Comparison of ENCODE assay signal across 14 cellular contexts in the genomic region with DNA sequence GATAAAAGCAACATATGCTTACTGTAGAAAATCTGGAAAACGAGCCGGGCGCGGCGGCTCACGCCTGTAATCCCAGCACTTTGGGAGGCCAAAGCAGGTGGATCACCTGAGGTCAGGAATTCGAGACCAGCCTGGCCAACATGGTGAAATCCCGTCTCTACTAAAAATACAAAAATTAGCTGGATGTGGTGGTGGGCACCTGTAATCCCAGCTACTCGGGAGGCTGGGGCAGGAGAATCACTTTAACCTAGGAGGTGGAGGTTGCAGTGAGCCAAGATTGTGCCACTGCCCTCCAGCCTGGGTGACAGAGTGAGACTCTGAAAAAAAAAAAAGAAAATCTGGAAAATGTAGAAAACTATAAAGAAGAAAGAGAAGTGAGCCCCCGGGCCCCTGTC. TPM values are rescaled to one million over a fixed set of nuclear protein-coding genes. Genes with fewer than 3 reads are reported as not detected.
DNase-seq lines count a peak whose midpoint lies in the region; ATAC-seq, FAIRE-seq and TF ChIP-seq lines count a peak whose summit lies in the region.
"Not testable (repeated sequence)": the region's sequence is repeated elsewhere in the genome, so short reads cannot be mapped to it uniquely, and the experiment has no call there.
"Had no signal": no experiment of that assay in that cellular context is flagged by ENCODE, and none has a peak within 500 bp of the region (broad histone marks: within the 10 kb centered on the region; RNA-seq: fewer than 3 reads in every experiment).

No MANE protein-coding gene starts in this region.

- not testable (repeated sequence) for DNase-seq in A673 (ENCODE audit: low spot score); CD4-positive, alpha-beta memory T cell; WTC11 (ENCODE audit: low spot score); GM12878 (ENCODE audit: low read depth, low spot score); naive B cell; nephron progenitor cell
- peak; percentile 0 for DNase-seq in cardiac septum (ENCODE audit: low spot score)

- H3K4me1 Mint-ChIP-seq in CD4-positive, alpha-beta memory T cell = peaks cover 7 to 21% (median 15%) of the 10 kb centered on the region in 4 donors
- not testable (repeated sequence) for H3K4me1 Mint-ChIP-seq in WTC11
- peaks cover 10 to 18% (median 11%) of the 10 kb centered on the region in 3 donors for H3K4me1 Mint-ChIP-seq in naive B cell
- peaks cover 32% of the 10 kb centered on the region for H3K4me1 Mint-ChIP-seq in nephron progenitor cell
- H3K4me1 Mint-ChIP-seq in stimulated activated memory B cell treated with anti-CD40 and anti-IgM and Interleukin-4, amounts not matched to agents 10 μg/mL and 1 μg/mL and 100 μg/mL, for 72 hours = peaks cover 25% of the 10 kb centered on the region

- H3K9ac ChIP-seq in GM12878 (ENCODE audit: control insufficient read depth, insufficient read depth, low read length) = not testable (repeated sequence)

- not testable (repeated sequence) for H3K9me3 Mint-ChIP-seq in CD4-positive, alpha-beta memory T cell; WTC11; naive B cell; nephron progenitor cell; stimulated activated memory B cell treated with anti-CD40 and anti-IgM and Interleukin-4, amounts not matched to agents 10 μg/mL and 1 μg/mL and 100 μg/mL, for 72 hours

- not testable (repeated sequence) for H3K9me3 ChIP-seq in A673 (ENCODE audit: low read depth, low read length, poor library complexity, severe bottlenecking); CD4-positive, alpha-beta memory T cell (ENCODE audit: control insufficient read depth in 1 of 2, low read length in 2 of 2); GM12878 (replicated peaks; ENCODE audit: control insufficient read depth, insufficient read depth, low read length)

- CTCF ChIA-PET in A673 (lab: Charles Lee); CD4-positive, alpha-beta memory T cell (lab: Charles Lee; ENCODE audit: partially characterized antibody); WTC11 (lab: Charles Lee); GM12878 (lab: Yijun Ruan, JAX): not testable (repeated sequence)

- peak overlapping the region in 4 of 7 donors; percentile 10 to 75 (median 55) for H3K27ac Mint-ChIP-seq in CD4-positive, alpha-beta memory T cell
- peak overlapping the region; percentile 68; the same call in 1 of the 2 replicates for H3K27ac Mint-ChIP-seq in WTC11
- H3K27ac Mint-ChIP-seq in naive B cell = peak overlapping the region in 4 of 6 donors; percentile 18 to 91 (median 80)
- peak overlapping the region; percentile 51 for H3K27ac Mint-ChIP-seq in nephron progenitor cell
- H3K27ac Mint-ChIP-seq in stimulated activated memory B cell treated with anti-CD40 and anti-IgM and Interleukin-4, amounts not matched to agents 10 μg/mL and 1 μg/mL and 100 μg/mL, for 72 hours = peak overlapping the region; percentile 66

- not testable (repeated sequence) for ATAC-seq in WTC11; GM12878; naive B cell (ENCODE audit: low read depth in 2 of 2); stimulated activated memory B cell treated with anti-CD40 and anti-IgM and Interleukin-4, amounts not matched to agents 10 μg/mL and 1 μg/mL and 100 μg/mL, for 72 hours

- RAD21 ChIA-PET in GM12878 (lab: Charles Lee; ENCODE audit: unreplicated experiment) = not testable (repeated sequence)

- TF ChIP-seq POLR2A in GM12878 (IDR thresholded peaks at IDR 0.05; ENCODE audit: low read depth, low read length) = 0 out of 2 replicates have a peak, but pooled peaks have one; percentile 2

- not testable (repeated sequence) for FAIRE-seq in GM12878 (lab: Jason Lieb, UNC)

- POLR2A ChIA-PET in A673 (lab: Charles Lee; ENCODE audit: low non-redundant PET) (interaction anchor here (0.7 kb wide), 1 partner anchor 62 kb away, joined by 8 read pairs; no protein-coding TSS in a partner anchor), GM12878 (lab: Charles Lee) (interaction anchor here (1.0 kb wide), 1 partner anchor 51 kb away, joined by 3 read pairs; no protein-coding TSS in a partner anchor)
- POLR2A ChIA-PET in CD4-positive, alpha-beta memory T cell (lab: Charles Lee; ENCODE audit: partially characterized antibody); WTC11 (lab: Charles Lee): not testable (repeated sequence)

- peaks cover 63% of the 10 kb centered on the region for H3K4me1 ChIP-seq in A673 (ENCODE audit: insufficient read depth, low read length, poor library complexity, severe bottlenecking)
- H3K4me1 ChIP-seq in CD4-positive, alpha-beta memory T cell (ENCODE audit: insufficient read depth, low read length) = peaks cover 15% of the 10 kb centered on the region
- H3K4me1 ChIP-seq in GM12878 (ENCODE audit: control insufficient read depth, insufficient read depth, low read length) = not testable (repeated sequence)

- not testable (repeated sequence) for H3K36me3 Mint-ChIP-seq in CD4-positive, alpha-beta memory T cell; WTC11; naive B cell; nephron progenitor cell (ENCODE audit: low read depth); stimulated activated memory B cell treated with anti-CD40 and anti-IgM and Interleukin-4, amounts not matched to agents 10 μg/mL and 1 μg/mL and 100 μg/mL, for 72 hours

- BruUV-seq in A673 (replicated peaks; lab: Mats Ljungman, UMichigan); GM12878 (replicated peaks; lab: Mats Ljungman, UMichigan): not testable (repeated sequence)

- not testable (repeated sequence) for H3K4me2 ChIP-seq in GM12878 (ENCODE audit: control insufficient read depth, insufficient read depth)

- not testable (repeated sequence) for TF ChIP-seq EP300 in GM12878 (IDR thresholded peaks at IDR 0.05; ENCODE audit: borderline replicate concordance in 1 of 2, control insufficient read depth in 1 of 2, low read depth in 2 of 2, low read length in 2 of 2)

- not testable (repeated sequence) for H4K20me1 ChIP-seq in GM12878 (ENCODE audit: control insufficient read depth, insufficient read depth)

- H3K27me3 Mint-ChIP-seq in CD4-positive, alpha-beta memory T cell; WTC11 (ENCODE audit: low read depth); nephron progenitor cell (ENCODE audit: low read depth, poor library complexity): not testable (repeated sequence)
- peaks cover 7 to 30% (median 8%) of the 10 kb centered on the region in 3 donors for H3K27me3 Mint-ChIP-seq in naive B cell
- H3K27me3 Mint-ChIP-seq in stimulated activated memory B cell treated with anti-CD40 and anti-IgM and Interleukin-4, amounts not matched to agents 10 μg/mL and 1 μg/mL and 100 μg/mL, for 72 hours = peaks cover 47% of the 10 kb centered on the region

- TF ChIP-seq RAD21 in GM12878 (IDR thresholded peaks at IDR 0.05; ENCODE audit: insufficient read depth, low read depth, low read length) = not testable (repeated sequence)

- in situ Hi-C loops in GM12878 (cut with MboI) = not testable (repeated sequence)

- H3K4me3 Mint-ChIP-seq in CD4-positive, alpha-beta memory T cell = peak overlapping the region in 4 of 8 donors; percentile 26 to 78 (median 38)
- not testable (repeated sequence) for H3K4me3 Mint-ChIP-seq in WTC11; nephron progenitor cell; stimulated activated memory B cell treated with anti-CD40 and anti-IgM and Interleukin-4, amounts not matched to agents 10 μg/mL and 1 μg/mL and 100 μg/mL, for 72 hours
- peak overlapping the region in 4 of 8 donors; percentile 15 to 53 (median 50) for H3K4me3 Mint-ChIP-seq in naive B cell

- H3K79me2 ChIP-seq in GM12878 (ENCODE audit: control insufficient read depth, insufficient read depth, low read length) = not testable (repeated sequence)

- H3K27ac ChIP-seq in A673 (ENCODE audit: low read depth, low read length, poor library complexity, severe bottlenecking) = peak overlapping the region; percentile 100
- not testable (repeated sequence) for H3K27ac ChIP-seq in CD4-positive, alpha-beta memory T cell (ENCODE audit: low read depth, low read length); GM12878 (ENCODE audit: control insufficient read depth, insufficient read depth)

- not testable (repeated sequence) for H3K36me3 ChIP-seq in A673 (ENCODE audit: insufficient read depth, low read length, poor library complexity, severe bottlenecking); CD4-positive, alpha-beta memory T cell (ENCODE audit: insufficient read depth, low read length); GM12878 (ENCODE audit: control insufficient read depth in 2 of 2, insufficient read depth in 2 of 2, low read length in 1 of 2)

- WGBS in GM12878 (ENCODE audit: insufficient coverage, insufficient replicate concordance, low lambda C conversion rate, missing lambda C conversion rate) = 68% methylated on average over 9 of the region's 10 CpGs

- SMC1A ChIA-PET in GM12878 (lab: Charles Lee; ENCODE audit: uncharacterized antibody, unreplicated experiment) = interaction anchor here (0.9 kb wide), 1 partner anchor 85 kb away, joined by 4 read pairs; no protein-coding TSS in a partner anchor

- H2AFZ ChIP-seq in GM12878 (ENCODE audit: control insufficient read depth, low read depth, low read length) = not testable (repeated sequence)

- not testable (repeated sequence) for H3K4me3 ChIP-seq in A673 (ENCODE audit: low read depth, low read length, poor library complexity, severe bottlenecking); CD4-positive, alpha-beta memory T cell (ENCODE audit: low read length in 2 of 2); GM12878

- not testable (repeated sequence) for TF ChIP-seq CTCF in A673 (conservative IDR thresholded peaks at IDR 0.05; ENCODE audit: low read depth, low read length); WTC11 (IDR thresholded peaks at IDR 0.05); GM12878 (IDR thresholded peaks at IDR 0.05 in 2 of 3, conservative IDR thresholded peaks at IDR 0.05 in 1 of 3; ENCODE audit: control insufficient read depth in 2 of 3, extremely low read depth in 1 of 3, insufficient read depth in 1 of 3, low read depth in 3 of 3, low read length in 3 of 3); nephron progenitor cell (IDR thresholded peaks at IDR 0.05)

- intact Hi-C loops in A673 (cut with micrococcal nuclease; ENCODE audit: unreplicated experiment); CD4-positive, alpha-beta memory T cell (cut with micrococcal nuclease); GM12878 (cut with micrococcal nuclease; ENCODE audit: unreplicated experiment); cardiac septum (cut with DNase I): not testable (repeated sequence)

- not testable (repeated sequence) for H3K27me3 ChIP-seq in A673 (replicated peaks; ENCODE audit: insufficient read depth, low read depth, low read length, poor library complexity); CD4-positive, alpha-beta memory T cell (ENCODE audit: insufficient read depth, low read length); GM12878 (replicated peaks in 1 of 2; ENCODE audit: control insufficient read depth in 2 of 2, insufficient read depth in 2 of 2, low read length in 1 of 2)

RNA-seq across cellular contexts. Expression of a gene that starts 8.8 kb away (rescaled TPM):
- total RNA-seq in A673 (2021) = 38.5 and 48.4 TPM in 2 replicates
- under 1 TPM in 1 of 2 experiments, not detected in 1; 0.14 TPM for total RNA-seq in CD4-positive, alpha-beta memory T cell
- 1 to 10 TPM in 1 of 2 donors, not detected in 1; 1.3 TPM for polyA plus RNA-seq in CD4-positive, alpha-beta memory T cell
- total RNA-seq in WTC11 (2021) = 2.2 to 4.1 TPM (median 3.0 TPM) in 3 replicates
- 1.1 and 1.3 TPM in 2 replicates for total RNA-seq in GM12878 (2013; cell fraction: nucleolus; rRNA removed)
- total RNA-seq in GM12878 (2014; rRNA removed) = 0.05 and 0.06 TPM in 2 replicates
- total RNA-seq in GM12878 (2014; rRNA removed; fragmentation: Illumina TruSeq; extraction: Trizol) = 0.05 TPM in 1 of 2 replicates, not detected in the other
- 0.28 and 0.98 TPM in 2 replicates for total RNA-seq in GM12878 (2021)
- polyA plus RNA-seq in GM12878 (2011; ENCODE audit: low read depth) = not detected
- polyA plus RNA-seq in GM12878 (2011; rRNA removed) = not detected in 2 replicates
- 0.06 and 0.12 TPM in 2 replicates for polyA plus RNA-seq in GM12878 (2011; cell fraction: cytosol; rRNA removed)
- polyA plus RNA-seq in GM12878 (2011; cell fraction: nucleus; rRNA removed) = 0.24 and 0.32 TPM in 2 replicates
- polyA plus RNA-seq in GM12878 (2012) = 0.31 and 0.56 TPM in 2 replicates
- polyA plus RNA-seq in GM12878 (2014; fragmentation: Illumina TruSeq; extraction: Trizol) = 0.01 TPM in 1 of 2 replicates, not detected in the other
- polyA plus RNA-seq in GM12878 (2014; fragmentation: Nextera tagmentation; extraction: Ambion mirVana) = not detected
- polyA plus RNA-seq in GM12878 (2014; rRNA removed) = 0.08 and 0.14 TPM in 2 replicates
- polyA plus RNA-seq in GM12878 (2016; fragmentation: Nextera tagmentation; extraction: Ambion mirVana) = under 1 TPM in 1 of 2 experiments, not detected in 1; 0.23 TPM
- polyA minus RNA-seq in GM12878 (2011; rRNA and poly(A)+ RNA removed) = 0.05 TPM in 1 of 2 replicates, not detected in the other
- not detected in 2 replicates for polyA minus RNA-seq in GM12878 (2011; cell fraction: cytosol; rRNA and poly(A)+ RNA removed)
- 0.86 TPM in 1 of 2 replicates, not detected in the other for polyA minus RNA-seq in GM12878 (2011; cell fraction: nucleus; rRNA and poly(A)+ RNA removed)
- not detected for total RNA-seq in cardiac septum
- polyA plus RNA-seq in naive B cell (ENCODE audit: low read depth in 6 of 6) = 1 to 10 TPM in 1 of 6 donors, under 1 TPM in 1, not detected in 4; 0.55 to 1.7 TPM
- total RNA-seq: Daoy had no signal
- polyA plus RNA-seq: AG04450 had no signal

RNA-seq across cellular contexts. Expression of a gene that starts 40.9 kb away (rescaled TPM):
- total RNA-seq in A673 (2021) (0.34 and 0.35 TPM in 2 replicates), WTC11 (2021) (0.25 to 0.52 TPM (median 0.30 TPM) in 3 replicates), GM12878 (2014; rRNA removed) (3.7 and 3.9 TPM in 2 replicates), GM12878 (2014; rRNA removed; fragmentation: Illumina TruSeq; extraction: Trizol) (1.1 and 1.5 TPM in 2 replicates), GM12878 (2021) (3.6 and 4.0 TPM in 2 replicates), cardiac septum (2.0 TPM)
- 1 to 10 TPM; 5.9 to 6.2 TPM for total RNA-seq in CD4-positive, alpha-beta memory T cell
- polyA plus RNA-seq in CD4-positive, alpha-beta memory T cell = 10 to 100 TPM in 1 of 2 donors, 1 to 10 TPM in 1; 5.2 to 12.4 TPM
- 10.1 and 11.8 TPM in 2 replicates for total RNA-seq in GM12878 (2013; cell fraction: nucleolus; rRNA removed)
- 1.2 TPM for polyA plus RNA-seq in GM12878 (2011; ENCODE audit: low read depth)
- polyA plus RNA-seq in GM12878 (2011; rRNA removed) (3.8 and 6.4 TPM in 2 replicates), GM12878 (2014; fragmentation: Illumina TruSeq; extraction: Trizol) (0.62 TPM in 1 of 2 replicates, not detected in the other), GM12878 (2014; fragmentation: Nextera tagmentation; extraction: Ambion mirVana) (not detected), GM12878 (2014; rRNA removed) (4.2 and 4.6 TPM in 2 replicates), GM12878 (2016; fragmentation: Nextera tagmentation; extraction: Ambion mirVana) (1 to 10 TPM; 1.4 to 1.9 TPM), naive B cell (ENCODE audit: low read depth in 6 of 6) (not detected)
- 11.9 and 20.2 TPM in 2 replicates for polyA plus RNA-seq in GM12878 (2011; cell fraction: cytosol; rRNA removed)
- 23.7 and 25.2 TPM in 2 replicates for polyA plus RNA-seq in GM12878 (2011; cell fraction: nucleus; rRNA removed)
- polyA plus RNA-seq in GM12878 (2012) = 5.5 and 7.3 TPM in 2 replicates
- 2.3 and 12.1 TPM in 2 replicates for polyA minus RNA-seq in GM12878 (2011; rRNA and poly(A)+ RNA removed)
- polyA minus RNA-seq in GM12878 (2011; cell fraction: cytosol; rRNA and poly(A)+ RNA removed) = 5.8 and 7.2 TPM in 2 replicates
- polyA minus RNA-seq in GM12878 (2011; cell fraction: nucleus; rRNA and poly(A)+ RNA removed) = 3.0 and 4.2 TPM in 2 replicates
- total RNA-seq: Daoy, HT-29 had no signal
- polyA plus RNA-seq: A549, AG04450 had no signal

RNA-seq across cellular contexts. Expression of a gene that starts 41.2 kb away (rescaled TPM):
- total RNA-seq in A673 (2021) (5.0 and 5.3 TPM in 2 replicates), WTC11 (2021) (0.73 to 0.98 TPM (median 0.78 TPM) in 3 replicates), GM12878 (2014; rRNA removed) (0.11 TPM in 1 of 2 replicates, not detected in the other), GM12878 (2014; rRNA removed; fragmentation: Illumina TruSeq; extraction: Trizol) (not detected in 2 replicates), GM12878 (2021) (0.36 and 0.48 TPM in 2 replicates), cardiac septum (not detected)
- under 1 TPM in 1 of 2 experiments, not detected in 1; 0.39 TPM for total RNA-seq in CD4-positive, alpha-beta memory T cell
- under 1 TPM in 1 of 2 donors, not detected in 1; 0.14 TPM for polyA plus RNA-seq in CD4-positive, alpha-beta memory T cell
- total RNA-seq in GM12878 (2013; cell fraction: nucleolus; rRNA removed) = 0.58 and 0.86 TPM in 2 replicates
- not detected for polyA plus RNA-seq in GM12878 (2011; ENCODE audit: low read depth)
- polyA plus RNA-seq in GM12878 (2011; rRNA removed) (not detected in 2 replicates), GM12878 (2014; fragmentation: Illumina TruSeq; extraction: Trizol) (not detected in 2 replicates), GM12878 (2014; fragmentation: Nextera tagmentation; extraction: Ambion mirVana) (not detected), GM12878 (2014; rRNA removed) (0.19 TPM in 1 of 2 replicates, not detected in the other), GM12878 (2016; fragmentation: Nextera tagmentation; extraction: Ambion mirVana) (under 1 TPM in 1 of 2 experiments, not detected in 1; 0.09 TPM), naive B cell (ENCODE audit: low read depth in 6 of 6) (not detected)
- polyA plus RNA-seq in GM12878 (2011; cell fraction: cytosol; rRNA removed) = not detected in 2 replicates
- polyA plus RNA-seq in GM12878 (2011; cell fraction: nucleus; rRNA removed) = not detected in 2 replicates
- 0.11 and 0.15 TPM in 2 replicates for polyA plus RNA-seq in GM12878 (2012)
- not detected in 2 replicates for polyA minus RNA-seq in GM12878 (2011; rRNA and poly(A)+ RNA removed)
- not detected in 2 replicates for polyA minus RNA-seq in GM12878 (2011; cell fraction: cytosol; rRNA and poly(A)+ RNA removed)
- 0.29 and 0.48 TPM in 2 replicates for polyA minus RNA-seq in GM12878 (2011; cell fraction: nucleus; rRNA and poly(A)+ RNA removed)
- total RNA-seq: Daoy, HT-29 had no signal
- polyA plus RNA-seq: AG04450; CD4-positive, CD25-positive, alpha-beta regulatory T cell had no signal

RNA-seq across cellular contexts. Expression of a gene that starts 51.7 kb away (rescaled TPM):
- 0.20 TPM in 1 of 2 replicates, not detected in the other for total RNA-seq in A673 (2021)
- under 1 TPM in 1 of 2 experiments, not detected in 1; 0.28 TPM for total RNA-seq in CD4-positive, alpha-beta memory T cell
- polyA plus RNA-seq in CD4-positive, alpha-beta memory T cell = not detected
- total RNA-seq in WTC11 (2021) = not detected in 3 replicates
- total RNA-seq in GM12878 (2013; cell fraction: nucleolus; rRNA removed) = not detected in 2 replicates
- not detected in 2 replicates for total RNA-seq in GM12878 (2014; rRNA removed)
- total RNA-seq in GM12878 (2014; rRNA removed; fragmentation: Illumina TruSeq; extraction: Trizol) = not detected in 2 replicates
- total RNA-seq in GM12878 (2021) = not detected in 2 replicates
- polyA plus RNA-seq in GM12878 (2011; ENCODE audit: low read depth) = not detected
- polyA plus RNA-seq in GM12878 (2011; rRNA removed) = not detected in 2 replicates
- polyA plus RNA-seq in GM12878 (2011; cell fraction: cytosol; rRNA removed) = not detected in 2 replicates
- 0.07 and 0.09 TPM in 2 replicates for polyA plus RNA-seq in GM12878 (2011; cell fraction: nucleus; rRNA removed)
- polyA plus RNA-seq in GM12878 (2012) = 0.15 and 0.17 TPM in 2 replicates
- not detected in 2 replicates for polyA plus RNA-seq in GM12878 (2014; fragmentation: Illumina TruSeq; extraction: Trizol)
- not detected for polyA plus RNA-seq in GM12878 (2014; fragmentation: Nextera tagmentation; extraction: Ambion mirVana)
- 0.05 TPM in 1 of 2 replicates, not detected in the other for polyA plus RNA-seq in GM12878 (2014; rRNA removed)
- polyA plus RNA-seq in GM12878 (2016; fragmentation: Nextera tagmentation; extraction: Ambion mirVana) = not detected
- polyA minus RNA-seq in GM12878 (2011; rRNA and poly(A)+ RNA removed) = not detected in 2 replicates
- not detected in 2 replicates for polyA minus RNA-seq in GM12878 (2011; cell fraction: cytosol; rRNA and poly(A)+ RNA removed)
- polyA minus RNA-seq in GM12878 (2011; cell fraction: nucleus; rRNA and poly(A)+ RNA removed) = not detected in 2 replicates
- 0.08 TPM for total RNA-seq in cardiac septum
- not detected for polyA plus RNA-seq in naive B cell (ENCODE audit: low read depth in 6 of 6)
- total RNA-seq: Daoy, GM23338, HT-29 had no signal
- polyA plus RNA-seq: A549; AG04450; CD4-positive, CD25-positive, alpha-beta regulatory T cell; GM23338 had no signal
